ENCODE assay signal across 14 cellular contexts in genomic region chr4:56040842-56041241, GRCh38.
DNase-seq lines count a peak whose midpoint lies in the region; ATAC-seq and TF ChIP-seq lines count a peak whose summit lies in the region.
"Had no signal": no experiment of that assay in that cellular context is flagged by ENCODE, and none has a peak within 500 bp of the region (broad histone marks: within the 10 kb centered on the region; RNA-seq: fewer than 3 reads in every experiment).

No MANE protein-coding gene starts in this region.

- POLR2A ChIA-PET in WTC11 (lab: Charles Lee) = no interaction called here

- H3K27me3 ChIP-seq in HUES48 (ENCODE audit: control insufficient read depth, insufficient read depth, low read length) = no peaks in the 10 kb centered on the region; the same call in 1 of the 2 replicates
- H3K27me3 ChIP-seq: BLaER1 treated with 17β-estradiol and CSF1 and Interleukin-3, amounts not matched to agents 10 nM and 100 nM had no signal

- no peak overlapping the region for H3K27ac Mint-ChIP-seq in WTC11
- H3K27ac Mint-ChIP-seq in stimulated activated memory B cell treated with anti-CD40 and anti-IgM and Interleukin-4, amounts not matched to agents 10 μg/mL and 1 μg/mL and 100 μg/mL, for 72 hours = peak overlapping the region; percentile 2
- H3K27ac Mint-ChIP-seq: CD4-positive, CD25-positive, alpha-beta regulatory T cell; HFFc6 had no signal

- no peaks in the 10 kb centered on the region for H3K9me3 ChIP-seq in HUES48 (ENCODE audit: control insufficient read depth, insufficient read depth, low read length)
- H3K9me3 ChIP-seq: BLaER1 treated with 17β-estradiol and CSF1 and Interleukin-3, amounts not matched to agents 10 nM and 100 nM had no signal

- H3K9me3 Mint-ChIP-seq in WTC11 = peaks cover 5% of the 10 kb centered on the region; the same call in 1 of the 2 replicates
- H3K9me3 Mint-ChIP-seq in stimulated activated memory B cell treated with anti-CD40 and anti-IgM and Interleukin-4, amounts not matched to agents 10 μg/mL and 1 μg/mL and 100 μg/mL, for 72 hours = no peaks in the 10 kb centered on the region
- H3K9me3 Mint-ChIP-seq: HFFc6 had no signal

- no peaks in the 10 kb centered on the region for H3K36me3 ChIP-seq in HUES48 (ENCODE audit: control insufficient read depth, insufficient read depth, low read length)
- H3K36me3 ChIP-seq: BLaER1 treated with 17β-estradiol and CSF1 and Interleukin-3, amounts not matched to agents 10 nM and 100 nM had no signal

- H3K36me3 Mint-ChIP-seq in WTC11 = no peaks in the 10 kb centered on the region
- no peaks in the 10 kb centered on the region for H3K36me3 Mint-ChIP-seq in stimulated activated memory B cell treated with anti-CD40 and anti-IgM and Interleukin-4, amounts not matched to agents 10 μg/mL and 1 μg/mL and 100 μg/mL, for 72 hours
- H3K36me3 Mint-ChIP-seq: CD4-positive, CD25-positive, alpha-beta regulatory T cell had no signal

- H3K9ac ChIP-seq in HUES48 (ENCODE audit: low read depth, low read length) = no peak overlapping the region
- H3K9ac ChIP-seq: BLaER1 treated with 17β-estradiol and CSF1 and Interleukin-3, amounts not matched to agents 10 nM and 100 nM had no signal

- DNase-seq in WTC11 (ENCODE audit: low spot score) = no peak
- DNase-seq in iPS-NIHi7 (ENCODE audit: extremely low spot score) = peak; percentile 14
- no peak for DNase-seq in putamen (ENCODE audit: low spot score)
- no peak for DNase-seq in NCI-H226
- DNase-seq: ACHN; CD4-positive, CD25-positive, alpha-beta regulatory T cell; DMS53; GF-D8; HCEC 1CT; HFFc6 had no signal

- H3K4me1 ChIP-seq in HUES48 (ENCODE audit: control insufficient read depth, insufficient read depth, low read length) = peaks cover 8% of the 10 kb centered on the region; the same call in 1 of the 2 replicates

- H3K4me3 ChIP-seq in HUES48 (ENCODE audit: low read depth, low read length) = no peak overlapping the region
- H3K4me3 ChIP-seq: BLaER1 treated with 17β-estradiol and CSF1 and Interleukin-3, amounts not matched to agents 10 nM and 100 nM had no signal

- peak overlapping the region; percentile 36 for H3K27ac ChIP-seq in HUES48 (ENCODE audit: low read depth, low read length)
- H3K27ac ChIP-seq: BLaER1 treated with 17β-estradiol and CSF1 and Interleukin-3, amounts not matched to agents 10 nM and 100 nM had no signal

- CTCF ChIA-PET in WTC11 (lab: Charles Lee) = interaction anchor here (0.8 kb wide), 1 partner anchor 93 kb away, joined by 3 read pairs; no protein-coding TSS in a partner anchor

- H3K4me1 Mint-ChIP-seq in WTC11 = peaks cover 11% of the 10 kb centered on the region
- H3K4me1 Mint-ChIP-seq in stimulated activated memory B cell treated with anti-CD40 and anti-IgM and Interleukin-4, amounts not matched to agents 10 μg/mL and 1 μg/mL and 100 μg/mL, for 72 hours = peaks cover 17% of the 10 kb centered on the region
- H3K4me1 Mint-ChIP-seq: CD4-positive, CD25-positive, alpha-beta regulatory T cell had no signal

- no peak for TF ChIP-seq CTCF in WTC11 (IDR thresholded peaks at IDR 0.05)

- no peak overlapping the region for H3K4me3 Mint-ChIP-seq in WTC11
- no peak overlapping the region for H3K4me3 Mint-ChIP-seq in stimulated activated memory B cell treated with anti-CD40 and anti-IgM and Interleukin-4, amounts not matched to agents 10 μg/mL and 1 μg/mL and 100 μg/mL, for 72 hours
- H3K4me3 Mint-ChIP-seq: CD4-positive, CD25-positive, alpha-beta regulatory T cell; HFFc6 had no signal

- peak; percentile 76 for ATAC-seq in WTC11
- ATAC-seq in stimulated activated memory B cell treated with anti-CD40 and anti-IgM and Interleukin-4, amounts not matched to agents 10 μg/mL and 1 μg/mL and 100 μg/mL, for 72 hours = no peak
- ATAC-seq in HG03571 (IDR thresholded peaks at IDR 0.05; ENCODE audit: unreplicated experiment) = no peak

- no peaks in the 10 kb centered on the region for H3K27me3 Mint-ChIP-seq in WTC11 (ENCODE audit: low read depth)
- peaks cover 10% of the 10 kb centered on the region for H3K27me3 Mint-ChIP-seq in stimulated activated memory B cell treated with anti-CD40 and anti-IgM and Interleukin-4, amounts not matched to agents 10 μg/mL and 1 μg/mL and 100 μg/mL, for 72 hours

TF ChIP-seq in WTC11, 78 proteins besides CTCF, POLR2A, EP300 and RAD21:
- no peak for TF ChIP-seq ZNF121 (CRISPR knock-in tag; IDR thresholded peaks at IDR 0.05)
- TF ChIP-seq ZBTB43 (CRISPR knock-in tag; IDR thresholded peaks at IDR 0.05) = no peak
- no peak for TF ChIP-seq SMAD3 (CRISPR knock-in tag; IDR thresholded peaks at IDR 0.05; ENCODE audit: borderline replicate concordance)
- TF ChIP-seq E2F4 (CRISPR knock-in tag; IDR thresholded peaks at IDR 0.05; ENCODE audit: borderline replicate concordance, low read depth) = no peak
- TF ChIP-seq SOX15 (CRISPR knock-in tag; IDR thresholded peaks at IDR 0.05) = no peak
- no peak for TF ChIP-seq MXD4 (CRISPR knock-in tag; IDR thresholded peaks at IDR 0.05; ENCODE audit: borderline replicate concordance)
- TF ChIP-seq, protein P1, sequence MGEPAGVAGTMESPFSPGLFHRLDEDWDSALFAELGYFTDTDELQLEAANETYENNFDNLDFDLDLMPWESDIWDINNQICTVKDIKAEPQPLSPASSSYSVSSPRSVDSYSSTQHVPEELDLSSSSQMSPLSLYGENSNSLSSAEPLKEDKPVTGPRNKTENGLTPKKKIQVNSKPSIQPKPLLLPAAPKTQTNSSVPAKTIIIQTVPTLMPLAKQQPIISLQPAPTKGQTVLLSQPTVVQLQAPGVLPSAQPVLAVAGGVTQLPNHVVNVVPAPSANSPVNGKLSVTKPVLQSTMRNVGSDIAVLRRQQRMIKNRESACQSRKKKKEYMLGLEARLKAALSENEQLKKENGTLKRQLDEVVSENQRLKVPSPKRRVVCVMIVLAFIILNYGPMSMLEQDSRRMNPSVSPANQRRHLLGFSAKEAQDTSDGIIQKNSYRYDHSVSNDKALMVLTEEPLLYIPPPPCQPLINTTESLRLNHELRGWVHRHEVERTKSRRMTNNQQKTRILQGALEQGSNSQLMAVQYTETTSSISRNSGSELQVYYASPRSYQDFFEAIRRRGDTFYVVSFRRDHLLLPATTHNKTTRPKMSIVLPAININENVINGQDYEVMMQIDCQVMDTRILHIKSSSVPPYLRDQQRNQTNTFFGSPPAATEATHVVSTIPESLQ (CRISPR knock-in tag; IDR thresholded peaks at IDR 0.05) = no peak
- TF ChIP-seq NFYB (CRISPR knock-in tag; conservative IDR thresholded peaks at IDR 0.05; ENCODE audit: low read depth) = no peak
TF ChIP-seq in WTC11: peak in this region for 0.
